Comparison of ENCODE assay signal across 8 cellular contexts in genomic region chr12:122190842-122191668, GRCh38. TPM values are rescaled to one million over a fixed set of nuclear protein-coding genes. Genes with fewer than 3 reads are reported as not detected.
DNase-seq lines count a peak whose midpoint lies in the region; ATAC-seq lines count a peak whose summit lies in the region.

No MANE protein-coding gene starts in this region.

- H3K4me3 Mint-ChIP-seq in T-helper 17 cell, result no peak overlapping the region

- peaks cover 8% of the 10 kb centered on the region for H3K4me1 Mint-ChIP-seq in T-helper 17 cell

- DNase-seq in NCI-H1092 (lab: John Stamatoyannopoulos, UW) (peak; percentile 19), NCI-H1092 treated with DMSO at 0.1 percent for 48 hours (lab: John Stamatoyannopoulos, UW) (no peak), M059J (ENCODE audit: low read depth) (peak; percentile 58), T-helper 17 cell (peak in 2 of 3 donors; percentile 31 to 51), astrocyte of the hippocampus (ENCODE audit: low read depth, low spot score) (peak; percentile 70), inferior parietal cortex (ENCODE audit: extremely low spot score) (peak; percentile 56)
- DNase-seq in stimulated activated CD4-positive, alpha-beta T cell treated with anti-CD3 and anti-CD28 coated beads, Interleukin-4, amount 100 ng/mL, for 24 hours, result peak; percentile 77

- peaks cover 10% of the 10 kb centered on the region for H3K27me3 Mint-ChIP-seq in T-helper 17 cell

- peak; percentile 89 for ATAC-seq in T-helper 17 cell
- no peak for ATAC-seq in HG02973 (IDR thresholded peaks at IDR 0.05; ENCODE audit: unreplicated experiment)

- H3K9me3 ChIP-seq in T-helper 17 cell (ENCODE audit: control insufficient read depth, low read length, poor library complexity, severe bottlenecking), result no peaks in the 10 kb centered on the region

- H3K27ac Mint-ChIP-seq in T-helper 17 cell, result no peak overlapping the region

- peaks cover 4% of the 10 kb centered on the region for H3K36me3 Mint-ChIP-seq in T-helper 17 cell (ENCODE audit: low read depth)

RNA-seq across cellular contexts. Expression of gene LRRC43, which starts 8.1 kb away (rescaled TPM):
- total RNA-seq in M059J (2014; rRNA removed; shearing (Covaris generic)), result not detected in 2 replicates
- not detected for total RNA-seq in T-helper 17 cell

RNA-seq across cellular contexts. Expression of gene B3GNT4, which starts 12.5 kb away (rescaled TPM):
- 0.15 and 0.34 TPM in 2 replicates for total RNA-seq in M059J (2014; rRNA removed; shearing (Covaris generic))
- not detected for total RNA-seq in T-helper 17 cell

RNA-seq across cellular contexts. Expression of gene IL31, which starts 17.0 kb away (rescaled TPM):
- not detected in 2 replicates for total RNA-seq in M059J (2014; rRNA removed; shearing (Covaris generic))
- not detected for total RNA-seq in T-helper 17 cell

RNA-seq across cellular contexts. Expression of gene DIABLO, which starts 34.8 kb away (rescaled TPM):
- 107 and 122 TPM in 2 replicates for total RNA-seq in M059J (2014; rRNA removed; shearing (Covaris generic))
- 10 to 100 TPM; 80.9 to 95.8 TPM for total RNA-seq in T-helper 17 cell
